Comparison of ENCODE assay signal across 18 cellular contexts in the genomic region with DNA sequence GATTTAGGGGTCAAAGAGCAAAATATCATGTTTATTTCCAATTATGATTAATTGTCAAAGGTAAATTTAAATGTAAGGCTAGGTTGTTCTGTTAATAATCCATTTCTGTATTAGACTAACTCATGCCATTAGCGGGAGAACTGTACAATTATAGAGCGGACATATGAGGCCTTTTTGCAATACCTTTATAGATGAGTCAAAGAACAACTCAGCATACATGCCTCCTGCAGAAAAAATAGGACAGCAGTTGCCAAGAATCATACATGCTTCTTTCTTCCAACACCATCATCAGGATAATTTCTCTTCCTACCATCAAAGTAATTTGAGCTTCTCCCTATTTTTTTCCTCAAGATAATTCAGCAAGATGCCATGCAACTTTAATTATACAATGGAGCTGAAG.
"Had no signal": no experiment of that assay in that cellular context is flagged by ENCODE, and none has a peak within 500 bp of the region (broad histone marks: within the 10 kb centered on the region; RNA-seq: fewer than 3 reads in every experiment).

No MANE protein-coding gene starts in this region.

- H3K4me3 ChIP-seq: K562 had no signal

- H3K4me2 ChIP-seq: KMS-11 had no signal

- ATAC-seq: K562, Panc1, T-cell had no signal

- H3K9ac ChIP-seq: KMS-11 had no signal

- H3K27ac ChIP-seq: KMS-11, RWPE1 had no signal

- DNase-seq: Kasumi-1, MM.1S, NCI-H1092 treated with DMSO at 0.1 percent for 48 hours, NCI-H1436, NCI-H187, NCI-H2029, NCI-H2081 treated with DMSO at 0.1 percent for 48 hours, NCI-H2227 treated with DMSO at 0.1 percent for 48 hours, NCI-H524, NCI-H526 treated with DMSO at 0.1 percent for 48 hours, NCI-H774, SHP77, SW 1271, T-cell had no signal
